Comparison of ENCODE assay signal across 28 cellular contexts in genomic region chr2:129554373-129554772, GRCh38.
"Had no signal": no experiment of that assay in that cellular context is flagged by ENCODE, and none has a peak within 500 bp of the region (broad histone marks: within the 10 kb centered on the region; RNA-seq: fewer than 3 reads in every experiment).

No MANE protein-coding gene starts in this region.

- DNase-seq: activated CD4-positive, alpha-beta T cell treated with anti-CD3 and anti-CD28 coated beads for 1 hour; activated CD4-positive, alpha-beta T cell treated with anti-CD3 and anti-CD28 coated beads for 4 hours; activated CD4-positive, alpha-beta T cell treated with anti-CD3 and anti-CD28 coated beads, Interleukin-2, amount 10 ng/mL, durations not matched to agents 7 days and 5 days; activated CD4-positive, alpha-beta T cell treated with anti-CD3 and anti-CD28 coated beads, Interleukin-2, amount 50 U/mL, for 4 hours; activated CD8-positive, alpha-beta memory T cell treated with anti-CD3 and anti-CD28 coated beads for 24 hours; activated CD8-positive, alpha-beta T cell treated with anti-CD3 and anti-CD28 coated beads for 36 hours; activated effector memory CD4-positive, alpha-beta T cell treated with Interleukin-2 at 50 U/mL for 16 hours; activated gamma-delta T cell treated with Interleukin-2 at 50 U/mL for 16 hours; activated naive CD4-positive, alpha-beta T cell treated with anti-CD3 and anti-CD28 coated beads, Interleukin-2, amount 50 U/mL, for 16 hours; activated naive CD4-positive, alpha-beta T cell treated with Interleukin-2 at 50 U/mL for 16 hours; activated T-cell treated with anti-CD3 and anti-CD28 coated beads, Interleukin-2, amount 50 U/mL, for 4 hours; amniotic stem cell; anterior cingulate cortex; brain microvascular endothelial cell; dorsolateral prefrontal cortex; effector memory CD4-positive, alpha-beta T cell; erythroblast; foreskin keratinocyte; gastrocnemius medialis; glutamatergic neuron; heart left ventricle; T-helper 2 cell had no signal

- H3K4me1 Mint-ChIP-seq: activated CD4-positive, alpha-beta T cell treated with anti-CD3 and anti-CD28 coated beads, Interleukin-2, amount 10 ng/mL, durations not matched to agents 7 days and 5 days; activated T-helper 17 cell treated with anti-CD3 and anti-CD28 coated beads, Interleukin-2, amount 50 U/mL, for 72 hours; central memory CD8-positive, alpha-beta T cell had no signal

- H3K9me3 Mint-ChIP-seq: activated CD4-positive, alpha-beta T cell treated with anti-CD3 and anti-CD28 coated beads, Interleukin-2, amount 10 ng/mL, durations not matched to agents 7 days and 5 days; activated CD8-positive, alpha-beta T cell treated with anti-CD3 and anti-CD28 coated beads for 36 hours; activated T-cell treated with anti-CD3 and anti-CD28 coated beads, Interleukin-2, amount 50 U/mL, for 4 hours; central memory CD8-positive, alpha-beta T cell; dendritic cell treated with granulocyte-macrophage colony-stimulating factor and Interleukin-4, amounts not matched to agents 40 ng/mL and 50 ng/mL, for 4 days had no signal

- H3K27me3 ChIP-seq: brain microvascular endothelial cell, foreskin keratinocyte, gastrocnemius medialis had no signal

- H3K27me3 Mint-ChIP-seq: activated CD4-positive, alpha-beta T cell treated with anti-CD3 and anti-CD28 coated beads, Interleukin-2, amount 10 ng/mL, durations not matched to agents 7 days and 5 days; activated CD8-positive, alpha-beta T cell treated with anti-CD3 and anti-CD28 coated beads for 36 hours; activated T-helper 17 cell treated with anti-CD3 and anti-CD28 coated beads, Interleukin-2, amount 50 U/mL, for 72 hours; central memory CD8-positive, alpha-beta T cell; dendritic cell treated with granulocyte-macrophage colony-stimulating factor and Interleukin-4, amounts not matched to agents 40 ng/mL and 50 ng/mL, for 4 days had no signal

- H3K4me3 ChIP-seq: coronary artery, dorsolateral prefrontal cortex, esophagus muscularis mucosa, gastrocnemius medialis, heart left ventricle had no signal

- H3K9me3 ChIP-seq: esophagus muscularis mucosa, gastrocnemius medialis had no signal

- H3K4me1 ChIP-seq: esophagus muscularis mucosa, foreskin keratinocyte, gastrocnemius medialis, heart left ventricle had no signal

- H3K36me3 Mint-ChIP-seq: activated naive CD8-positive, alpha-beta T cell had no signal

- H3K27ac ChIP-seq: brain microvascular endothelial cell, coronary artery, dorsolateral prefrontal cortex, esophagus muscularis mucosa, foreskin keratinocyte, gastrocnemius medialis, heart left ventricle had no signal

- H3K4me3 Mint-ChIP-seq: activated CD4-positive, alpha-beta T cell treated with anti-CD3 and anti-CD28 coated beads, Interleukin-2, amount 10 ng/mL, durations not matched to agents 7 days and 5 days; activated CD8-positive, alpha-beta T cell treated with anti-CD3 and anti-CD28 coated beads for 36 hours; activated naive CD8-positive, alpha-beta T cell; activated T-cell treated with anti-CD3 and anti-CD28 coated beads, Interleukin-2, amount 50 U/mL, for 4 hours; activated T-helper 17 cell treated with anti-CD3 and anti-CD28 coated beads, Interleukin-2, amount 50 U/mL, for 72 hours; central memory CD8-positive, alpha-beta T cell; dendritic cell treated with granulocyte-macrophage colony-stimulating factor and Interleukin-4, amounts not matched to agents 40 ng/mL and 50 ng/mL, for 4 days had no signal

- ATAC-seq: activated CD8-positive, alpha-beta T cell treated with anti-CD3 and anti-CD28 coated beads for 36 hours; activated T-cell treated with anti-CD3 and anti-CD28 coated beads, Interleukin-2, amount 50 U/mL, for 4 hours; activated T-helper 17 cell treated with anti-CD3 and anti-CD28 coated beads, Interleukin-2, amount 50 U/mL, for 72 hours; foreskin keratinocyte; gastrocnemius medialis; heart left ventricle had no signal

- H3K27ac Mint-ChIP-seq: activated CD4-positive, alpha-beta T cell treated with anti-CD3 and anti-CD28 coated beads, Interleukin-2, amount 10 ng/mL, durations not matched to agents 7 days and 5 days; activated CD8-positive, alpha-beta T cell treated with anti-CD3 and anti-CD28 coated beads for 36 hours; activated naive CD8-positive, alpha-beta T cell; activated T-helper 17 cell treated with anti-CD3 and anti-CD28 coated beads, Interleukin-2, amount 50 U/mL, for 72 hours; dendritic cell treated with granulocyte-macrophage colony-stimulating factor and Interleukin-4, amounts not matched to agents 40 ng/mL and 50 ng/mL, for 4 days had no signal

- H3K36me3 ChIP-seq: brain microvascular endothelial cell, esophagus muscularis mucosa, gastrocnemius medialis, heart left ventricle had no signal
